In the genomic region with DNA sequence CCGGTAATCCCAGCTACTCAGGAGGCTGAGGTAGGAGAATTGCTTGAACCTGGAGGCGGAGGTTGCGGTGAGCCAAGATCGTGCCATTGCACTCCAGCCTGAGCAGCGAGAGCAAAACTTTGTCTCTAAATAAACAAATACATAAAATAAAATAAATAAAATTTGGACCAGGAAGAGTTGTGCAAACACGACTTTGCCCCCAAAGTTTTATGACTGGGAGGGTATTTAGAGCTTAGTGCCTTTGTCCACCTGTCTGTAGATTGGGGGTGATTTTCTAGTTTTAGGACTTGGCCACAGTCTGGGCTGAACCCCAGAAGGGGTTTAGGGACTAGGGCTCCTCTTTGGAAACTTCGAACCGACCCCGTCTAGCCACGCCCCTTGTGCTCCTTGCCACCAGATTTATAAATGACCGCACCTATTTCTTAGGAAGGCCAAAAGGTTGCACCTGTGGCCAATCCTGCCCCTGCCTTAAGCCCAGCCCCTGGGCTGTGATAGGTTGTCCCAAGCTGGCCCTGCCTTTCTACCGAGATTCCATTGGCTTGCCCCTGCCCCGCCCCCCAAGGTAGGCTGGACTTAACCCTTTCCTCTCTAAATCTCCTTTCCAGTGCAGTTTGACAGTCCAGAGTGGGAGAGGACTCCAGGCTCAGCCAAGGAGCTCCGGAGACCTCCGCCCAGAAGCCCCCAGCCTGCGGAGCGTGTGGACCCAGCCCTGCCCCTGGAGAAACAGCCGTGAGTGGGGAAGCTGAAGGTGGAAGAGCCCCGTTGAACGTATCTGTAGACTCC, we compare ENCODE assay signal across 10 cellular contexts. TPM values are rescaled to one million over a fixed set of nuclear protein-coding genes. Genes with fewer than 3 reads are reported as not detected.
DNase-seq lines count a peak whose midpoint lies in the region; ATAC-seq and TF ChIP-seq lines count a peak whose summit lies in the region.
"Had no signal": no experiment of that assay in that cellular context is flagged by ENCODE, and none has a peak within 500 bp of the region (broad histone marks: within the 10 kb centered on the region; RNA-seq: fewer than 3 reads in every experiment).

No MANE protein-coding gene starts in this region.

- no peak overlapping the region for H4K8ac ChIP-seq in IMR-90 (ENCODE audit: low read depth in 2 of 2, low read length in 2 of 2)

- H3K27me3 ChIP-seq in IMR-90 (ENCODE audit: control insufficient read depth, insufficient read depth, low read length) = peaks cover 45% of the 10 kb centered on the region
- peaks cover 0 to 15% (median 8%) of the 10 kb centered on the region in 4 donors for H3K27me3 ChIP-seq in upper lobe of left lung

- H2BK5ac ChIP-seq in IMR-90 (ENCODE audit: low read depth, low read length, poor library complexity, severe bottlenecking) = no peak overlapping the region

- DNase-seq in D341Med (ENCODE audit: low spot score) (peak; percentile 83), IMR-90 (no peak), SW 1271 (lab: John Stamatoyannopoulos, UW) (peak; percentile 18 to 20), left kidney (ENCODE audit: low read depth, low spot score) (peak; percentile 62), NCI-H2171 (lab: John Stamatoyannopoulos, UW) (no peak), omental fat pad (ENCODE audit: low spot score) (no peak), upper lobe of left lung (no peak)

- H3K27ac ChIP-seq in IMR-90 (ENCODE audit: insufficient read depth, low read length) = no peak overlapping the region
- no peak overlapping the region for H3K27ac ChIP-seq in upper lobe of left lung

- intact Hi-C loops in IMR-90 (cut with micrococcal nuclease) = no loop called here

- no peaks in the 10 kb centered on the region for H3K79me1 ChIP-seq in IMR-90 (ENCODE audit: low read depth in 1 of 2, low read length in 2 of 2)

- no peak overlapping the region for H3K4ac ChIP-seq in IMR-90 (ENCODE audit: low read depth, low read length)

- no peak overlapping the region for H3K23ac ChIP-seq in IMR-90 (ENCODE audit: low read depth, low read length)

- TF ChIP-seq RAD21 in IMR-90 (IDR thresholded peaks at IDR 0.05; ENCODE audit: low read length) = no peak

- H2BK20ac ChIP-seq in IMR-90 (ENCODE audit: low read depth, low read length) = no peak overlapping the region

- ATAC-seq in IMR-90 (ENCODE audit: low read depth) (peak; percentile 63), GM18517 (IDR thresholded peaks at IDR 0.05; ENCODE audit: unreplicated experiment) (no peak), omental fat pad (ENCODE audit: low FRiP score) (no peak), upper lobe of left lung (ENCODE audit: low FRiP score in 2 of 2) (no peak)

- no peaks in the 10 kb centered on the region for H3K4me1 ChIP-seq in IMR-90 (ENCODE audit: control insufficient read depth, insufficient read depth, low read length)
- H3K4me1 ChIP-seq in upper lobe of left lung = peaks cover 4 to 9% (median 7%) of the 10 kb centered on the region in 4 donors

- in situ Hi-C loops in IMR-90 (cut with MboI; ENCODE audit: low sequenced_read_pairs) = no loop called here

- dilution Hi-C loops in IMR-90 (cut with HindIII; ENCODE audit: low sequenced_read_pairs, unreplicated experiment) = no loop called here

- H3K9me3 ChIP-seq in IMR-90 (ENCODE audit: control insufficient read depth, insufficient read depth, low read length) (peaks cover 2% of the 10 kb centered on the region; the same call in 1 of the 2 replicates), upper lobe of left lung (no peaks in the 10 kb centered on the region)

- no peak overlapping the region for H4K5ac ChIP-seq in IMR-90 (ENCODE audit: low read depth, low read length)

- H2BK120ac ChIP-seq in IMR-90 (ENCODE audit: low read depth, low read length) = no peak overlapping the region

- no TSS peak for BruUV-seq in IMR-90 (replicated peaks; lab: Mats Ljungman, UMichigan)

- TF ChIP-seq EP300 in upper lobe of left lung (IDR thresholded peaks at IDR 0.05) = no peak

- CTCF ChIA-PET in IMR-90 (lab: Yijun Ruan, JAX) = no interaction called here

- POLR2A ChIA-PET in IMR-90 (lab: Charles Lee; ENCODE audit: unreplicated experiment) = no interaction called here

- TF ChIP-seq CTCF in IMR-90 (conservative IDR thresholded peaks at IDR 0.05; ENCODE audit: low read depth, low read length) (no peak), omental fat pad (IDR thresholded peaks at IDR 0.05) (no peak), upper lobe of left lung (IDR thresholded peaks at IDR 0.05) (no peak)

- H2AK9ac ChIP-seq in IMR-90 (replicated peaks; ENCODE audit: low read depth, low read length, poor library complexity) = no peak overlapping the region

- H3K4me3 ChIP-seq in IMR-90 (ENCODE audit: insufficient read depth, low read depth, low read length) (no peak overlapping the region), upper lobe of left lung (no peak overlapping the region)

- no peaks in the 10 kb centered on the region for H4K20me1 ChIP-seq in IMR-90 (ENCODE audit: insufficient read depth, low read length)

- no peak overlapping the region for H3K4me2 ChIP-seq in IMR-90 (ENCODE audit: low read depth, low read length)

- no peak overlapping the region for H2BK15ac ChIP-seq in IMR-90 (ENCODE audit: low read depth, low read length)

- no peak overlapping the region for H4K91ac ChIP-seq in IMR-90 (ENCODE audit: insufficient read depth, low read depth, low read length)

- no peak overlapping the region for H2AK5ac ChIP-seq in IMR-90 (ENCODE audit: low read depth, low read length)

- H3K9ac ChIP-seq in IMR-90 (ENCODE audit: low read depth, low read length) = no peak overlapping the region

- TF ChIP-seq POLR2A in IMR-90 (IDR thresholded peaks at IDR 0.05; ENCODE audit: low read depth, low read length) = no peak
- TF ChIP-seq POLR2A in upper lobe of left lung (IDR thresholded peaks at IDR 0.05) = no peak

- no peak overlapping the region for H3K18ac ChIP-seq in IMR-90 (ENCODE audit: low read depth, low read length)

- no peak overlapping the region for H3K14ac ChIP-seq in IMR-90 (replicated peaks; ENCODE audit: low read depth, low read length)

- WGBS in IMR-90 (ENCODE audit: extremely low coverage in 2 of 2, insufficient read length in 1 of 2), 2 experiments = 20% methylated on average over 1 of the region's 20 CpGs; no CpG with 5 or more reads in 1 of the 2 experiments
- 40 to 42% methylated on average over 20 of the region's 20 CpGs for WGBS in upper lobe of left lung, 2 donors

- no peak overlapping the region for H3K56ac ChIP-seq in IMR-90 (ENCODE audit: extremely low read depth, insufficient read depth, low read length)

- peak overlapping the region; percentile 10 for H2AFZ ChIP-seq in IMR-90 (replicated peaks; ENCODE audit: low read length, poor library complexity)

- H3K9me1 ChIP-seq in IMR-90 (ENCODE audit: insufficient read depth, low read length) = no peaks in the 10 kb centered on the region

- H3K36me3 ChIP-seq in IMR-90 (ENCODE audit: control insufficient read depth, insufficient read depth, low read length) = no peaks in the 10 kb centered on the region
- H3K36me3 ChIP-seq in upper lobe of left lung = no peaks in the 10 kb centered on the region

TF ChIP-seq in IMR-90, 13 proteins besides CTCF, POLR2A, EP300 and RAD21:
- no peak for TF ChIP-seq FOS (IDR thresholded peaks at IDR 0.05; ENCODE audit: low read depth, low read length)
- TF ChIP-seq BHLHE40 (IDR thresholded peaks at IDR 0.05; ENCODE audit: low read depth, low read length) = no peak
- no peak for TF ChIP-seq RCOR1 (IDR thresholded peaks at IDR 0.05; ENCODE audit: insufficient replicate concordance, low read length)
- TF ChIP-seq CHD1 (IDR thresholded peaks at IDR 0.05; ENCODE audit: low read depth, low read length) = no peak
- no peak for TF ChIP-seq MAZ (IDR thresholded peaks at IDR 0.05; ENCODE audit: borderline replicate concordance, low read depth, low read length)
- no peak for TF ChIP-seq MXI1 (IDR thresholded peaks at IDR 0.05; ENCODE audit: borderline replicate concordance, low read depth, low read length)

RNA-seq across cellular contexts. Expression of a gene that starts 5.3 kb away (rescaled TPM):
- total RNA-seq in IMR-90 (2012; rRNA removed) = not detected in 2 replicates
- polyA plus RNA-seq in IMR-90 (2012; rRNA removed) = not detected in 2 replicates
- polyA plus RNA-seq in IMR-90 (2012; cell fraction: cytosol; rRNA removed) = not detected in 2 replicates
- not detected in 2 replicates for polyA plus RNA-seq in IMR-90 (2012; cell fraction: nucleus; rRNA removed; ENCODE audit: low replicate concordance)
- under 1 TPM in 1 of 4 donors, not detected in 3; 0.19 TPM for total RNA-seq in omental fat pad
- under 1 TPM in 1 of 6 donors, not detected in 5; 0.98 TPM for total RNA-seq in upper lobe of left lung
- total RNA-seq: glomerular endothelial cell, pulmonary artery endothelial cell had no signal

RNA-seq across cellular contexts. Expression of a gene that starts 17.8 kb away (rescaled TPM):
- total RNA-seq in IMR-90 (2012; rRNA removed) (not detected in 2 replicates), omental fat pad (under 1 TPM in 1 of 4 donors, not detected in 3; 0.79 TPM), upper lobe of left lung (1 to 10 TPM in 3 of 6 donors, under 1 TPM in 2, not detected in 1; 0.30 to 1.9 (median 1.3) TPM)
- polyA plus RNA-seq in IMR-90 (2012; rRNA removed) = not detected in 2 replicates
- not detected in 2 replicates for polyA plus RNA-seq in IMR-90 (2012; cell fraction: cytosol; rRNA removed)
- polyA plus RNA-seq in IMR-90 (2012; cell fraction: nucleus; rRNA removed; ENCODE audit: low replicate concordance) = 0.07 TPM in 1 of 2 replicates, not detected in the other
- total RNA-seq: pulmonary artery endothelial cell had no signal

RNA-seq across cellular contexts. Expression of a gene that starts 20.0 kb away (rescaled TPM):
- total RNA-seq in IMR-90 (2012; rRNA removed) (17.4 and 19.2 TPM in 2 replicates), omental fat pad (not detected), upper lobe of left lung (1 to 10 TPM in 2 of 6 donors, under 1 TPM in 4; 0.54 to 2.1 (median 0.82) TPM)
- 23.4 and 24.4 TPM in 2 replicates for polyA plus RNA-seq in IMR-90 (2012; rRNA removed)
- 14.6 and 37.7 TPM in 2 replicates for polyA plus RNA-seq in IMR-90 (2012; cell fraction: cytosol; rRNA removed)
- polyA plus RNA-seq in IMR-90 (2012; cell fraction: nucleus; rRNA removed; ENCODE audit: low replicate concordance) = 53.7 and 112 TPM in 2 replicates

RNA-seq across cellular contexts. Expression of a gene that starts 37.5 kb away (rescaled TPM):
- total RNA-seq in IMR-90 (2012; rRNA removed) (15.6 and 20.3 TPM in 2 replicates), omental fat pad (10 to 100 TPM; 13.2 to 23.7 (median 16.8) TPM), upper lobe of left lung (10 to 100 TPM; 18.8 to 36.6 (median 25.4) TPM)
- 18.8 and 18.9 TPM in 2 replicates for polyA plus RNA-seq in IMR-90 (2012; rRNA removed)
- 19.0 and 22.4 TPM in 2 replicates for polyA plus RNA-seq in IMR-90 (2012; cell fraction: cytosol; rRNA removed)
- polyA plus RNA-seq in IMR-90 (2012; cell fraction: nucleus; rRNA removed; ENCODE audit: low replicate concordance) = 14.6 and 17.9 TPM in 2 replicates

RNA-seq across cellular contexts. Expression of a gene that starts 54.3 kb away (rescaled TPM):
- total RNA-seq in IMR-90 (2012; rRNA removed) (1.3 and 1.4 TPM in 2 replicates), omental fat pad (10 to 100 TPM in 2 of 4 donors, 1 to 10 TPM in 2; 4.6 to 18.8 (median 7.7) TPM), upper lobe of left lung (10 to 100 TPM; 11.2 to 39.8 (median 14.7) TPM)
- polyA plus RNA-seq in IMR-90 (2012; rRNA removed) = 3.2 and 3.4 TPM in 2 replicates
- 7.1 and 7.7 TPM in 2 replicates for polyA plus RNA-seq in IMR-90 (2012; cell fraction: cytosol; rRNA removed)
- 10.0 and 17.1 TPM in 2 replicates for polyA plus RNA-seq in IMR-90 (2012; cell fraction: nucleus; rRNA removed; ENCODE audit: low replicate concordance)

Comparison
In these comparisons a context has a peak if more than half of its experiments do, and no peak if none do; other contexts are left out.
1. DNase-seq: peak in D341Med (single experiment), SW 1271 (2 of 2) and left kidney (single experiment); none in IMR-90 (single experiment), NCI-H2171 (single experiment), omental fat pad (single experiment) and upper lobe of left lung (0 of 2).